ENCODE assay signal across 27 cellular contexts in genomic region chr17:53948323-53948722, GRCh38.
"Had no signal": no experiment of that assay in that cellular context is flagged by ENCODE, and none has a peak within 500 bp of the region (broad histone marks: within the 10 kb centered on the region; RNA-seq: fewer than 3 reads in every experiment).

No MANE protein-coding gene starts in this region.

- H3K27me3 Mint-ChIP-seq: progenitor cell of endocrine pancreas; stimulated activated naive CD8-positive, alpha-beta T cell treated with anti-CD3 and anti-CD28 coated beads, Interleukin-15, Interleukin-2, amounts not matched to agents 100 ng/mL and 50 ng/mL, for 24 hours had no signal

- ATAC-seq: left colon; left lung; lower lobe of right lung; natural killer cell; sciatic nerve; stimulated activated effector memory CD8-positive, alpha-beta T cell treated with anti-CD3 and anti-CD28 coated beads, Interleukin-12 subunit alpha, Interleukin-12 subunit beta, amount 100 ng/mL, for 72 hours; upper lobe of right lung had no signal

- H3K4me1 Mint-ChIP-seq: natural killer cell; nephron progenitor cell; neural progenitor cell; stimulated activated effector memory CD8-positive, alpha-beta T cell treated with anti-CD3 and anti-CD28 coated beads, Interleukin-12 subunit alpha, Interleukin-12 subunit beta, amount 100 ng/mL, for 72 hours had no signal

- H3K4me3 Mint-ChIP-seq: natural killer cell; nephron progenitor cell; neural progenitor cell; stimulated activated effector memory CD8-positive, alpha-beta T cell treated with anti-CD3 and anti-CD28 coated beads, Interleukin-12 subunit alpha, Interleukin-12 subunit beta, amount 100 ng/mL, for 72 hours; stimulated activated naive CD8-positive, alpha-beta T cell treated with anti-CD3 and anti-CD28 coated beads, Interleukin-15, Interleukin-2, amounts not matched to agents 100 ng/mL and 50 ng/mL, for 24 hours had no signal

- H3K27ac ChIP-seq: left lung, lower lobe of right lung, neural progenitor cell, neutrophil, right atrium auricular region, skin epidermis, spleen, suprapubic skin, thoracic aorta, tibial artery, upper lobe of right lung had no signal

- H3K4me1 ChIP-seq: left lung, lower lobe of right lung, neural progenitor cell, right atrium auricular region, spleen, suprapubic skin, tibial artery, upper lobe of right lung had no signal

- H3K4me3 ChIP-seq: left lung, lower lobe of right lung, neural progenitor cell, right atrium auricular region, skin epidermis, spleen, suprapubic skin, thoracic aorta, tibial artery, upper lobe of right lung had no signal

- DNase-seq: hippocampal formation; left colon; left lung; lower lobe of right lung; mammary epithelial cell; mesenchymal stem cell; natural killer cell; nephron progenitor cell; occipital lobe; spleen; stimulated activated CD4-positive, alpha-beta T cell treated with anti-CD3 and anti-CD28 coated beads, Interleukin-4, amount 100 ng/mL, for 24 hours; stimulated activated naive CD4-positive, alpha-beta T cell; tibial artery; trophoblast cell; upper lobe of right lung had no signal

- H3K27me3 ChIP-seq: left lung, neural progenitor cell, neutrophil, right atrium auricular region, spleen, suprapubic skin, tibial artery, upper lobe of right lung had no signal

- H3K36me3 Mint-ChIP-seq: stimulated activated effector memory CD8-positive, alpha-beta T cell treated with anti-CD3 and anti-CD28 coated beads, Interleukin-12 subunit alpha, Interleukin-12 subunit beta, amount 100 ng/mL, for 72 hours had no signal

- H3K36me3 ChIP-seq: left lung, lower lobe of right lung, neural progenitor cell, neutrophil, right atrium auricular region, spleen, suprapubic skin, thoracic aorta, tibial artery, upper lobe of right lung had no signal

- FAIRE-seq: keratinocyte, urothelium cell line had no signal

- H3K9me3 ChIP-seq: neutrophil, suprapubic skin had no signal

- H3K27ac Mint-ChIP-seq: natural killer cell; nephron progenitor cell; neural progenitor cell; progenitor cell of endocrine pancreas; stimulated activated effector memory CD8-positive, alpha-beta T cell treated with anti-CD3 and anti-CD28 coated beads, Interleukin-12 subunit alpha, Interleukin-12 subunit beta, amount 100 ng/mL, for 72 hours; stimulated activated naive CD8-positive, alpha-beta T cell treated with anti-CD3 and anti-CD28 coated beads, Interleukin-15, Interleukin-2, amounts not matched to agents 100 ng/mL and 50 ng/mL, for 24 hours had no signal
